ENCODE assay signal across 23 cellular contexts in the genomic region with DNA sequence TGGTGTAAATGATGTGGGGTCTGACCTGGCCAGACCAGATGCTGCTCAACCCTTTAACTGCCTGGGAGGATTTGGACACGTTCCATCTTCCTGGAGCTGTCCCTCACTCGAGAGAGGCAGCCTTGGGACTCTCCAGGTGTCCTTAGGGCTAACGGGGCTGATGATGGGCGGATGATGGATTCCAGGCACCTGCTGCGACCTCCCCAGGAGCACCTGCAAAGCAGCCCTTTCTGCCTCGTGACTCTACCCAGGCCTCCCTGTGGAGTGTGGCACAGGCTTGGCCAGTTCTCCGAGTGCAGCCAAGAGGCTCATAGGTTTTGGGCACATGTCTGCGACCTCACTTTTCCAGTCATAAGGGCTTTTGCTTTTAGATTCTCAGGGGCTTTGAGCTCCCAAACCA. TPM values are rescaled to one million over a fixed set of nuclear protein-coding genes. Genes with fewer than 3 reads are reported as not detected.
A peak's percentile ranks its signal among the peaks of the same experiment; 100 is the strongest.
DNase-seq lines count a peak whose midpoint lies in the region; ATAC-seq and TF ChIP-seq lines count a peak whose summit lies in the region.
"Had no signal": no experiment of that assay in that cellular context is flagged by ENCODE, and none has a peak within 500 bp of the region (broad histone marks: within the 10 kb centered on the region; RNA-seq: fewer than 3 reads in every experiment).

No MANE protein-coding gene starts in this region.

- H3K9me3 ChIP-seq in HEK293 (ENCODE audit: control insufficient read depth, insufficient read depth, low read depth, low read length) (no peaks in the 10 kb centered on the region), adrenal gland (replicated peaks in 1 of 3) (no peaks in the 10 kb centered on the region), upper lobe of right lung (no peaks in the 10 kb centered on the region)

- no peak for TF ChIP-seq POLR2A in adrenal gland (IDR thresholded peaks at IDR 0.05)

- H3K27me3 ChIP-seq in adrenal gland (peaks cover 4% of the 10 kb centered on the region), upper lobe of right lung (peaks cover 8% of the 10 kb centered on the region)

- no peak for TF ChIP-seq CTCF in HEK293 (tag by site-specific recombination; IDR thresholded peaks at IDR 0.05)
- TF ChIP-seq CTCF in adrenal gland (IDR thresholded peaks at IDR 0.05), result no peak
- TF ChIP-seq CTCF in upper lobe of right lung (IDR thresholded peaks at IDR 0.05), result no peak

- intact Hi-C loops in posterior vena cava (cut with DNase I) (no loop called here), adrenal gland (cut with DNase I) (no loop called here), upper lobe of right lung (cut with DNase I) (no loop called here)

- CTCF ChIA-PET in HEK293 (lab: Yijun Ruan, JAX), result no interaction called here

- H3K4me3 ChIP-seq in HEK293 (ENCODE audit: low read depth, low read length), result no peak overlapping the region
- H3K4me3 ChIP-seq in adrenal gland, result no peak overlapping the region
- no peak overlapping the region for H3K4me3 ChIP-seq in upper lobe of right lung
- H3K4me3 ChIP-seq: GM23248, SK-N-MC had no signal

- ATAC-seq in upper lobe of right lung, result no peak
- ATAC-seq: T-helper 17 cell had no signal

- H3K36me3 ChIP-seq in HEK293 (ENCODE audit: control insufficient read depth in 2 of 2, insufficient read depth in 1 of 2, low read length in 2 of 2) (no peaks in the 10 kb centered on the region), adrenal gland (replicated peaks in 1 of 2) (no peaks in the 10 kb centered on the region), upper lobe of right lung (no peaks in the 10 kb centered on the region)

- POLR2A ChIA-PET in HEK293 (lab: Yijun Ruan, JAX), result no interaction called here

- DNase-seq in ELF-1 (ENCODE audit: low read depth, low spot score) (peak; percentile 43), NCI-H69 (lab: John Stamatoyannopoulos, UW) (peak; percentile 86), posterior vena cava (ENCODE audit: low spot score) (peak; percentile 60), adrenal gland (no peak), upper lobe of right lung (no peak), SIG-M5 treated with dmso at 0.1 percent for 504 hours (lab: John Stamatoyannopoulos, UW; ENCODE audit: unreplicated experiment) (no peak)
- DNase-seq: CD4-positive, CD25-positive, alpha-beta regulatory T cell; DND-41; GM23248; HCEC 1CT; IMR-90; Karpas-422; NCI-H1436 treated with DMSO at 0.1 percent for 48 hours; NCI-H2029 treated with DMSO at 0.1 percent for 48 hours; NCI-H748 treated with DMSO at 0.1 percent for 48 hours; Right ventricle myocardium superior; SW 1271; T-helper 17 cell had no signal

- 57 to 87% (median 64%) methylated on average over 3 to 8 of the region's 8 CpGs for WGBS in adrenal gland, 4 donors

- H3K4me1 ChIP-seq in HEK293 (ENCODE audit: control insufficient read depth, insufficient read depth, low read length) (peaks cover 6% of the 10 kb centered on the region; the same call in 1 of the 2 replicates), adrenal gland (replicated peaks in 1 of 2) (no peaks in the 10 kb centered on the region), upper lobe of right lung (no peaks in the 10 kb centered on the region)

- H3K27ac ChIP-seq in HEK293 (ENCODE audit: extremely low read depth, low read depth, low read length) (no peak overlapping the region), adrenal gland (no peak overlapping the region), upper lobe of right lung (no peak overlapping the region)
- H3K27ac ChIP-seq: GM23248, SK-N-MC had no signal

TF ChIP-seq in HEK293, 187 proteins besides CTCF, POLR2A, EP300 and RAD21:
- TF ChIP-seq ZNF558 (tag by site-specific recombination; IDR thresholded peaks at IDR 0.05), result no peak
- TF ChIP-seq ZNF585B (tag by site-specific recombination; IDR thresholded peaks at IDR 0.05), result no peak
- peak; percentile 96 for TF ChIP-seq ZIC2 (tag by site-specific recombination; IDR thresholded peaks at IDR 0.05)
- no peak for TF ChIP-seq MYNN (tag by site-specific recombination; IDR thresholded peaks at IDR 0.05; ENCODE audit: borderline replicate concordance)
- no peak for TF ChIP-seq MEIS1 (CRISPR knock-in tag; IDR thresholded peaks at IDR 0.05; ENCODE audit: borderline replicate concordance)
- TF ChIP-seq REST (tag by site-specific recombination; IDR thresholded peaks at IDR 0.05), result 0 out of 2 replicates have a peak, but pooled peaks have one; percentile 27
- TF ChIP-seq, protein P1, sequence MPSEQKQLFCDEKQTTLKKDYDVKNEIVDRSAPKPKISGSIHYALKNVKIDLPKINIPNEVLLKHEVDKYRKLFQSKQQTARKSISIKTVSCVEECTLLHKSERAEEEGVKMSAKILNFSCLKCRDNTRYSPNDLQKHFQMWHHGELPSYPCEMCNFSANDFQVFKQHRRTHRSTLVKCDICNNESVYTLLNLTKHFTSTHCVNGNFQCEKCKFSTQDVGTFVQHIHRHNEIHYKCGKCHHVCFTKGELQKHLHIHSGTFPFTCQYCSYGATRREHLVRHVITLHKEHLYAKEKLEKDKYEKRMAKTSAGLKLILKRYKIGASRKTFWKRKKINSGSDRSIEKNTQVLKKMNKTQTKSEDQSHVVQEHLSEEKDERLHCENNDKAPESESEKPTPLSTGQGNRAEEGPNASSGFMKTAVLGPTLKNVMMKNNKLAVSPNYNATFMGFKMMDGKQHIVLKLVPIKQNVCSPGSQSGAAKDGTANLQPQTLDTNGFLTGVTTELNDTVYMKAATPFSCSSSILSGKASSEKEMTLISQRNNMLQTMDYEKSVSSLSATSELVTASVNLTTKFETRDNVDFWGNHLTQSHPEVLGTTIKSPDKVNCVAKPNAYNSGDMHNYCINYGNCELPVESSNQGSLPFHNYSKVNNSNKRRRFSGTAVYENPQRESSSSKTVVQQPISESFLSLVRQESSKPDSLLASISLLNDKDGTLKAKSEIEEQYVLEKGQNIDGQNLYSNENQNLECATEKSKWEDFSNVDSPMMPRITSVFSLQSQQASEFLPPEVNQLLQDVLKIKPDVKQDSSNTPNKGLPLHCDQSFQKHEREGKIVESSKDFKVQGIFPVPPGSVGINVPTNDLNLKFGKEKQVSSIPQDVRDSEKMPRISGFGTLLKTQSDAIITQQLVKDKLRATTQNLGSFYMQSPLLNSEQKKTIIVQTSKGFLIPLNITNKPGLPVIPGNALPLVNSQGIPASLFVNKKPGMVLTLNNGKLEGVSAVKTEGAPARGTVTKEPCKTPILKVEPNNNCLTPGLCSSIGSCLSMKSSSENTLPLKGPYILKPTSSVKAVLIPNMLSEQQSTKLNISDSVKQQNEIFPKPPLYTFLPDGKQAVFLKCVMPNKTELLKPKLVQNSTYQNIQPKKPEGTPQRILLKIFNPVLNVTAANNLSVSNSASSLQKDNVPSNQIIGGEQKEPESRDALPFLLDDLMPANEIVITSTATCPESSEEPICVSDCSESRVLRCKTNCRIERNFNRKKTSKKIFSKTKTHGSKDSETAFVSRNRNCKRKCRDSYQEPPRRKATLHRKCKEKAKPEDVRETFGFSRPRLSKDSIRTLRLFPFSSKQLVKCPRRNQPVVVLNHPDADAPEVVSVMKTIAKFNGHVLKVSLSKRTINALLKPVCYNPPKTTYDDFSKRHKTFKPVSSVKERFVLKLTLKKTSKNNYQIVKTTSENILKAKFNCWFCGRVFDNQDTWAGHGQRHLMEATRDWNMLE (tag by site-specific recombination; conservative IDR thresholded peaks at IDR 0.05; ENCODE audit: low read depth), result no peak

RNA-seq across cellular contexts. Expression of gene TRIM17, which starts 12.3 kb away (rescaled TPM):
- total RNA-seq in posterior vena cava (1 to 10 TPM in 1 of 2 donors, under 1 TPM in 1; 0.38 to 1.9 TPM), adrenal gland (1 to 10 TPM in 3 of 8 donors, under 1 TPM in 3, not detected in 2; 0.42 to 7.4 (median 1.2) TPM), upper lobe of right lung (2.6 TPM)
- polyA plus RNA-seq in adrenal gland, result 1 to 10 TPM in 1 of 3 donors, under 1 TPM in 1, not detected in 1; 0.74 to 1.8 TPM
- total RNA-seq: G401, GM23248, IMR-90, M059J, NCI-H460 had no signal

RNA-seq across cellular contexts. Expression of gene TRIM11, which starts 22.4 kb away (rescaled TPM):
- total RNA-seq in posterior vena cava, result 10 to 100 TPM; 12.7 to 13.3 TPM
- total RNA-seq in adrenal gland, result 10 to 100 TPM; 12.1 to 26.7 (median 19.1) TPM
- 10 to 100 TPM in 2 of 3 donors, 1 to 10 TPM in 1; 3.5 to 17.2 (median 12.8) TPM for polyA plus RNA-seq in adrenal gland
- total RNA-seq in upper lobe of right lung, result 22.8 TPM

RNA-seq across cellular contexts. Expression of gene RNF187, which starts 58.2 kb away (rescaled TPM):
- 10 to 100 TPM; 61.6 to 64.3 TPM for total RNA-seq in posterior vena cava
- 100 to 1,000 TPM in 6 of 8 donors, 10 to 100 TPM in 2; 60.2 to 306 (median 236) TPM for total RNA-seq in adrenal gland
- polyA plus RNA-seq in adrenal gland, result 100 to 1,000 TPM in 1 of 3 donors, 10 to 100 TPM in 2; 35.3 to 110 (median 40.6) TPM
- total RNA-seq in upper lobe of right lung, result 88.8 TPM

Comparison
In these comparisons a context has a peak if more than half of its experiments do, and no peak if none do; other contexts are left out.
1. DNase-seq: peak in ELF-1 (single experiment), NCI-H69 (single experiment) and posterior vena cava (single experiment); none in adrenal gland (0 of 7), upper lobe of right lung (single experiment) and SIG-M5 treated with dmso at 0.1 percent for 504 hours (single experiment).